8 cellular contexts compared by ENCODE assay signal in genomic region chr1:3501856-3502665, GRCh38. TPM values are rescaled to one million over a fixed set of nuclear protein-coding genes. Genes with fewer than 3 reads are reported as not detected.
DNase-seq lines count a peak whose midpoint lies in the region; ATAC-seq and TF ChIP-seq lines count a peak whose summit lies in the region.

No MANE protein-coding gene starts in this region.

- peaks cover 0 to 17% (median 10%) of the 10 kb centered on the region in 4 donors for H3K4me1 ChIP-seq in upper lobe of left lung

- H3K4me3 ChIP-seq in lower leg skin (ENCODE audit: low read depth, poor library complexity, severe bottlenecking) (no peak overlapping the region), upper lobe of left lung (no peak overlapping the region)

- H3K27me3 ChIP-seq in upper lobe of left lung, result no peaks in the 10 kb centered on the region

- WGBS in lower leg skin, 2 donors, result 74 to 84% methylated on average over 12 to 19 of the region's 26 CpGs
- WGBS in upper lobe of left lung, 2 donors, result 79 to 84% methylated on average over 15 to 25 of the region's 26 CpGs

- ATAC-seq in upper lobe of left lung (ENCODE audit: low FRiP score in 2 of 2), result peak; percentile 71 to 92
- no peak for ATAC-seq in GM21526 (IDR thresholded peaks at IDR 0.05; ENCODE audit: low FRiP score, unreplicated experiment)
- ATAC-seq in GM21825 (IDR thresholded peaks at IDR 0.05; ENCODE audit: unreplicated experiment), result no peak

- no peak overlapping the region for H3K27ac ChIP-seq in upper lobe of left lung

- TF ChIP-seq EP300 in upper lobe of left lung (IDR thresholded peaks at IDR 0.05), result no peak

- no peaks in the 10 kb centered on the region for H3K9me3 ChIP-seq in upper lobe of left lung

- H3K36me3 ChIP-seq in upper lobe of left lung, result peaks cover 0 to 38% (median 15%) of the 10 kb centered on the region in 4 donors

- TF ChIP-seq CTCF in lower leg skin (IDR thresholded peaks at IDR 0.05) (no peak), upper lobe of left lung (IDR thresholded peaks at IDR 0.05) (no peak)

- TF ChIP-seq POLR2A in lower leg skin (IDR thresholded peaks at IDR 0.05) (no peak), upper lobe of left lung (IDR thresholded peaks at IDR 0.05) (no peak)

- DNase-seq in EL, result peak; percentile 31
- peak; percentile 41 for DNase-seq in NAMALWA (ENCODE audit: low spot score)
- DNase-seq in central memory CD4-positive, alpha-beta T cell, result peak; percentile 12
- peak; percentile 51 to 93 for DNase-seq in lower leg skin (ENCODE audit: low spot score in 2 of 2)
- DNase-seq in upper lobe of left lung, result peak; percentile 71 to 89
- DNase-seq in NCI-H1694 treated with DMSO at 0.1 percent for 48 hours (lab: John Stamatoyannopoulos, UW), result no peak

- intact Hi-C loops in lower leg skin (cut with DNase I; ENCODE audit: low total_unique reads), result no loop called here

RNA-seq across cellular contexts. Expression of gene ARHGEF16, which starts 47.6 kb away (rescaled TPM):
- total RNA-seq in lower leg skin, result 10 to 100 TPM in 2 of 4 donors, 1 to 10 TPM in 2; 7.9 to 11.5 (median 9.8) TPM
- total RNA-seq in upper lobe of left lung, result 10 to 100 TPM; 11.9 to 28.9 (median 13.4) TPM

Comparison
In these comparisons a context has a peak if more than half of its experiments do, and no peak if none do; other contexts are left out.
1. ATAC-seq: peak in upper lobe of left lung (2 of 2); none in GM21526 (single experiment) and GM21825 (single experiment).